10 cellular contexts compared by ENCODE assay signal in genomic region chr16:69423189-69423588, GRCh38. TPM values are rescaled to one million over a fixed set of nuclear protein-coding genes. Genes with fewer than 3 reads are reported as not detected.
DNase-seq lines count a peak whose midpoint lies in the region; ATAC-seq and TF ChIP-seq lines count a peak whose summit lies in the region.
"Had no signal": no experiment of that assay in that cellular context is flagged by ENCODE, and none has a peak within 500 bp of the region (broad histone marks: within the 10 kb centered on the region; RNA-seq: fewer than 3 reads in every experiment).

No MANE protein-coding gene starts in this region.

- ATAC-seq in left cardiac atrium = no peak
- no peak for ATAC-seq in omental fat pad (ENCODE audit: low FRiP score)

- H3K9me2 ChIP-seq in SU-DHL-6 (replicated peaks; ENCODE audit: insufficient read depth, low read length) = no peaks in the 10 kb centered on the region

- H3K9me3 Mint-ChIP-seq in type B pancreatic cell = no peaks in the 10 kb centered on the region

- peaks cover 19% of the 10 kb centered on the region for H3F3A ChIP-seq in SU-DHL-6 (ENCODE audit: insufficient read depth)

- H3K27ac Mint-ChIP-seq in type B pancreatic cell = no peak overlapping the region

- peak overlapping the region; percentile 74 for H2AFZ ChIP-seq in SU-DHL-6 (ENCODE audit: low read depth, low read length, severe bottlenecking)

- no peaks in the 10 kb centered on the region for H4K20me1 ChIP-seq in SU-DHL-6 (ENCODE audit: low read depth, low read length)

- H3K27me3 ChIP-seq in left ventricle myocardium inferior (ENCODE audit: low read depth) (no peaks in the 10 kb centered on the region), SU-DHL-6 (ENCODE audit: low read length) (no peaks in the 10 kb centered on the region)

- peaks cover 37% of the 10 kb centered on the region for H3K79me2 ChIP-seq in SU-DHL-6 (ENCODE audit: insufficient read depth, low read length)

- DNase-seq in left ventricle myocardium inferior (no peak), left cardiac atrium (no peak), fibroblast of villous mesenchyme (ENCODE audit: low read depth) (peak; percentile 44), type B pancreatic cell (ENCODE audit: extremely low spot score, unreplicated experiment) (no peak), omental fat pad (ENCODE audit: low spot score) (no peak), GM19240 (ENCODE audit: insufficient read length, low spot score) (no peak), NCI-H446 (lab: John Stamatoyannopoulos, UW) (no peak)
- DNase-seq: cerebellar nuclear complex, H7 had no signal

- peak overlapping the region; percentile 86 for H3K4me3 ChIP-seq in left ventricle myocardium inferior
- H3K4me3 ChIP-seq in SU-DHL-6 (ENCODE audit: insufficient read depth, low read length, poor library complexity, severe bottlenecking) = no peak overlapping the region
- no peak overlapping the region for H3K4me3 ChIP-seq in fibroblast of villous mesenchyme (ENCODE audit: low read depth, low read length)

- H3K9me3 ChIP-seq in left ventricle myocardium inferior (replicated peaks) (no peaks in the 10 kb centered on the region), SU-DHL-6 (ENCODE audit: insufficient read depth, low read length) (no peaks in the 10 kb centered on the region)

- intact Hi-C loops in left ventricle myocardium inferior (cut with micrococcal nuclease) (no loop called here), left cardiac atrium (cut with DNase I) (no loop called here)

- H3K27me3 Mint-ChIP-seq in type B pancreatic cell = no peaks in the 10 kb centered on the region

- H3K4me3 Mint-ChIP-seq in type B pancreatic cell = peak overlapping the region; percentile 74

- peaks cover 8% of the 10 kb centered on the region for H3K36me3 ChIP-seq in left ventricle myocardium inferior
- H3K36me3 ChIP-seq in SU-DHL-6 (ENCODE audit: low read length) = peaks cover 13% of the 10 kb centered on the region

- no peak overlapping the region for H3K9ac ChIP-seq in SU-DHL-6 (ENCODE audit: low read length)

- peaks cover 17% of the 10 kb centered on the region for H3K36me3 Mint-ChIP-seq in type B pancreatic cell

- H3K27ac ChIP-seq in left ventricle myocardium inferior (replicated peaks) (peak overlapping the region; percentile 80), SU-DHL-6 (ENCODE audit: low read depth, low read length) (no peak overlapping the region)

- peaks cover 16% of the 10 kb centered on the region for H3K4me1 Mint-ChIP-seq in type B pancreatic cell (ENCODE audit: unreplicated experiment)

- peaks cover 28% of the 10 kb centered on the region for H3K4me1 ChIP-seq in left ventricle myocardium inferior

- TF ChIP-seq CTCF in left ventricle myocardium inferior (IDR thresholded peaks at IDR 0.05; ENCODE audit: borderline replicate concordance) (no peak), SU-DHL-6 (IDR thresholded peaks at IDR 0.05; ENCODE audit: insufficient read depth, low read length, poor library complexity, severe bottlenecking) (no peak), fibroblast of villous mesenchyme (IDR thresholded peaks at IDR 0.05; ENCODE audit: insufficient read depth, low read depth, low read length) (peak; percentile 16), type B pancreatic cell (conservative IDR thresholded peaks at IDR 0.05) (no peak), omental fat pad (IDR thresholded peaks at IDR 0.05) (no peak)

- H3K4me2 ChIP-seq in SU-DHL-6 (ENCODE audit: low read depth, low read length, poor library complexity, severe bottlenecking) = no peak overlapping the region

RNA-seq across cellular contexts. Expression of gene CYB5B, which starts 1.2 kb away (rescaled TPM):
- total RNA-seq in left ventricle myocardium inferior (69.0 TPM), left cardiac atrium (10 to 100 TPM; 60.8 to 62.0 TPM), fibroblast of villous mesenchyme (109 and 142 TPM in 2 replicates), type B pancreatic cell (ENCODE audit: low replicate concordance) (91.9 and 104 TPM in 2 replicates), omental fat pad (10 to 100 TPM; 32.0 to 41.8 (median 36.2) TPM)

RNA-seq across cellular contexts. Expression of gene TERF2, which starts 37.4 kb away (rescaled TPM):
- total RNA-seq in left ventricle myocardium inferior = 25.0 TPM
- 10 to 100 TPM; 22.6 to 26.6 TPM for total RNA-seq in left cardiac atrium
- 11.9 and 19.4 TPM in 2 replicates for total RNA-seq in fibroblast of villous mesenchyme
- total RNA-seq in type B pancreatic cell (ENCODE audit: low replicate concordance) = 26.1 and 38.1 TPM in 2 replicates
- 10 to 100 TPM; 12.2 to 25.5 (median 17.0) TPM for total RNA-seq in omental fat pad
